24 cellular contexts compared by ENCODE assay signal in the genomic region with DNA sequence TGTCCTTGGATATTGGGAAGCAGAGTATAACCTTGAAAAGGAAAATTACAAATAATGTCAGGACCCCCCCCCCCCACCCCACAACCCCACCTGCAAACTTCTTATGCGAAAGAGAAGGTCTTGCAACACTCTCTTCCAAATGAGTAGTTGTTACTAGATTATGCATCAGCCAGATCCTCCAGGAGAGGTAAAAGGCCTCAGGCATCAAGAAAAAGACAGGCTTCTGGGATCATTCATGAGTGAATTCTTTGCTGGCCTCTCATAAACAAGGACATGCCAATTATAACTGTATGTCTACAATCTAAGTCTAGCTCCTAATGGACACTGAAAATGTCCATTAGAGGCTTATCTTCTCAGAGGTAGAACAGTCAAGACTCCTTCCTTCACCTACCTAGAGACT.
"Had no signal": no experiment of that assay in that cellular context is flagged by ENCODE, and none has a peak within 500 bp of the region (broad histone marks: within the 10 kb centered on the region; RNA-seq: fewer than 3 reads in every experiment).

No MANE protein-coding gene starts in this region.

- H3K27me3 Mint-ChIP-seq: dendritic cell treated with granulocyte-macrophage colony-stimulating factor and Interleukin-4, amounts not matched to agents 40 ng/mL and 50 ng/mL, for 4 days; stimulated activated naive B cell treated with anti-CD40 and anti-IgM and Interleukin-4, amounts not matched to agents 10 μg/mL and 1 μg/mL and 100 μg/mL, for 72 hours; stimulated activated naive CD8-positive, alpha-beta T cell treated with anti-CD3 and anti-CD28 coated beads, Interleukin-15, Interleukin-2, amounts not matched to agents 100 ng/mL and 50 ng/mL, for 24 hours; type B pancreatic cell had no signal

- H3K4me1 ChIP-seq: colonic mucosa, esophagus muscularis mucosa, lower lobe of right lung, psoas muscle, right lobe of liver had no signal

- ATAC-seq: left ventricle myocardium superior; lower lobe of right lung; natural killer cell; psoas muscle; right lobe of liver; stimulated activated naive B cell treated with anti-CD40 and anti-IgM and Interleukin-4, amounts not matched to agents 10 μg/mL and 1 μg/mL and 100 μg/mL, for 72 hours had no signal

- H3K36me3 ChIP-seq: colonic mucosa, esophagus muscularis mucosa, lower lobe of right lung, ovary, right lobe of liver, thoracic aorta had no signal

- DNase-seq: colonic mucosa; effector CD8-positive, alpha-beta T cell; endodermal cell; foreskin melanocyte; hypothalamus; immature natural killer cell; left ventricle myocardium superior; lower lobe of right lung; natural killer cell; occipital lobe; ovary; posterior cingulate gyrus; psoas muscle; retina; right lobe of liver; small intestine; stimulated activated CD4-positive, alpha-beta T cell treated with anti-CD3 and anti-CD28 coated beads, Interleukin-15, amount 100 ng/mL, for 24 hours; stimulated activated CD4-positive, alpha-beta T cell treated with anti-CD3 and anti-CD28 coated beads, Interleukin-2, amount 100 ng/mL, for 48 hours; stimulated activated naive B cell treated with anti-CD40 and anti-IgM and Interleukin-4, amounts not matched to agents 10 μg/mL and 1 μg/mL and 100 μg/mL, for 72 hours had no signal

- H3K4me3 ChIP-seq: colonic mucosa, esophagus muscularis mucosa, lower lobe of right lung, ovary, psoas muscle, right lobe of liver, thoracic aorta had no signal

- H3K36me3 Mint-ChIP-seq: natural killer cell; stimulated activated naive B cell treated with anti-CD40 and anti-IgM and Interleukin-4, amounts not matched to agents 10 μg/mL and 1 μg/mL and 100 μg/mL, for 72 hours; type B pancreatic cell had no signal

- H3K9me3 ChIP-seq: colonic mucosa, esophagus muscularis mucosa, lower lobe of right lung, ovary, psoas muscle, right lobe of liver, thoracic aorta had no signal

- H3K27ac ChIP-seq: colonic mucosa, esophagus muscularis mucosa, lower lobe of right lung, ovary, psoas muscle, right lobe of liver, thoracic aorta had no signal

- H3K27ac Mint-ChIP-seq: dendritic cell treated with granulocyte-macrophage colony-stimulating factor and Interleukin-4, amounts not matched to agents 40 ng/mL and 50 ng/mL, for 4 days; endodermal cell; immature natural killer cell; natural killer cell; stimulated activated naive B cell treated with anti-CD40 and anti-IgM and Interleukin-4, amounts not matched to agents 10 μg/mL and 1 μg/mL and 100 μg/mL, for 72 hours; stimulated activated naive CD8-positive, alpha-beta T cell treated with anti-CD3 and anti-CD28 coated beads, Interleukin-15, Interleukin-2, amounts not matched to agents 100 ng/mL and 50 ng/mL, for 24 hours; type B pancreatic cell had no signal

- H3K4me1 Mint-ChIP-seq: immature natural killer cell; natural killer cell; stimulated activated naive B cell treated with anti-CD40 and anti-IgM and Interleukin-4, amounts not matched to agents 10 μg/mL and 1 μg/mL and 100 μg/mL, for 72 hours had no signal

- H3K27me3 ChIP-seq: colonic mucosa, esophagus muscularis mucosa, ovary, right lobe of liver had no signal

- H3K4me3 Mint-ChIP-seq: dendritic cell treated with granulocyte-macrophage colony-stimulating factor and Interleukin-4, amounts not matched to agents 40 ng/mL and 50 ng/mL, for 4 days; endodermal cell; immature natural killer cell; natural killer cell; stimulated activated naive B cell treated with anti-CD40 and anti-IgM and Interleukin-4, amounts not matched to agents 10 μg/mL and 1 μg/mL and 100 μg/mL, for 72 hours; stimulated activated naive CD8-positive, alpha-beta T cell treated with anti-CD3 and anti-CD28 coated beads, Interleukin-15, Interleukin-2, amounts not matched to agents 100 ng/mL and 50 ng/mL, for 24 hours; type B pancreatic cell had no signal
